Comparison of ENCODE assay signal across 28 cellular contexts in the genomic region with DNA sequence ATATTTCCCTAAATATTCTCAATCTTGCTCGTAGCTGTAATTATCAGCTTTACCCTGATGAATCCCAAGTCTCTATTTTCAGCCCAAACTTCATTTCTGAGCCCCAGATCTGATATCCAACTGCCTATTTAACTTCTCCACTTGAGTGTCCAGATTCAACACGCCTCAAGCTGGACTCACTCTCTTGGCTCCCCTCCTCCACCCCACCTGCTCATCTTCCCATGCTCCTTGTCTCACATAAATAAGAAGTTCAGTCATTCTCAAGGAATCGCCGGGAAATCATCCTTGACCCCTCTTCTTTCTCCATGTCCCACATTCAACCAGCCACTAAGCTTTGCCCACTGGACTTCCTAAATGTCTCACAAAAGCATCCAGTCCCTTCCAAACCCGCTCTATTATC.
DNase-seq lines count a peak whose midpoint lies in the region; ATAC-seq, FAIRE-seq and TF ChIP-seq lines count a peak whose summit lies in the region.
"Had no signal": no experiment of that assay in that cellular context is flagged by ENCODE, and none has a peak within 500 bp of the region (broad histone marks: within the 10 kb centered on the region; RNA-seq: fewer than 3 reads in every experiment).

No MANE protein-coding gene starts in this region.

- H2BK12ac ChIP-seq in H1 (ENCODE audit: low read depth, low read length) = no peak overlapping the region
- peak overlapping the region in 1 of 2 experiments; percentile 51 for H2BK12ac ChIP-seq in mesenchymal stem cell (ENCODE audit: low read length in 2 of 2)

- H3K4ac ChIP-seq in IMR-90 (ENCODE audit: low read depth, low read length) (peak overlapping the region; percentile 96), H1 (replicated peaks; ENCODE audit: insufficient read length, low read depth, low read length) (no peak overlapping the region), mesenchymal stem cell (ENCODE audit: low read depth in 1 of 2, low read length in 2 of 2) (peak overlapping the region in 1 of 2 experiments; percentile 51)

- no TSS peak for BruUV-seq in IMR-90 (replicated peaks; lab: Mats Ljungman, UMichigan)

- peak overlapping the region; percentile 66 to 88; a peak in 3 of 4 replicates for H4K8ac ChIP-seq in IMR-90 (ENCODE audit: low read depth in 2 of 2, low read length in 2 of 2)
- no peak overlapping the region for H4K8ac ChIP-seq in H1 (ENCODE audit: extremely low read depth, insufficient read depth, low read length)
- no peak overlapping the region for H4K8ac ChIP-seq in mesenchymal stem cell (ENCODE audit: low read length)

- peak overlapping the region; percentile 43 for H3K23ac ChIP-seq in IMR-90 (ENCODE audit: low read depth, low read length)
- H3K23ac ChIP-seq in H1 (ENCODE audit: insufficient read length) = no peak overlapping the region
- no peak overlapping the region for H3K23ac ChIP-seq in mesenchymal stem cell (ENCODE audit: low read length in 2 of 2)

- TF ChIP-seq CTCF in IMR-90 (conservative IDR thresholded peaks at IDR 0.05; ENCODE audit: low read depth, low read length) (no peak), H1 (IDR thresholded peaks at IDR 0.05; ENCODE audit: control extremely low read depth in 1 of 3, insufficient read depth in 1 of 3, low read depth in 1 of 3, low read length in 3 of 3) (no peak), sigmoid colon (IDR thresholded peaks at IDR 0.05) (no peak), spleen (IDR thresholded peaks at IDR 0.05 in 8 of 11, conservative IDR thresholded peaks at IDR 0.05 in 3 of 11) (no peak)

- 88% methylated on average over 5 of the region's 5 CpGs; no CpG with 5 or more reads in 1 of the 2 experiments for WGBS in IMR-90 (ENCODE audit: extremely low coverage in 2 of 2, insufficient read length in 1 of 2), 2 experiments
- WGBS in H1 (ENCODE audit: extremely low coverage in 1 of 2, insufficient coverage in 1 of 2, insufficient read length in 1 of 2, insufficient replicate concordance in 2 of 2, low coverage in 1 of 2, low lambda C conversion rate in 2 of 2, missing lambda C conversion rate in 1 of 2), 2 experiments = 87% methylated on average over 5 of the region's 5 CpGs; no CpG with 5 or more reads in 1 of the 2 experiments
- WGBS in mesenchymal stem cell = 86% methylated on average over 5 of the region's 5 CpGs
- WGBS in sigmoid colon, 2 donors = 84 to 89% methylated on average over 5 of the region's 5 CpGs
- WGBS in spleen, 5 donors = 75 to 88% (median 77%) methylated on average over 5 of the region's 5 CpGs

- intact Hi-C loops in IMR-90 (cut with micrococcal nuclease) = no loop called here
- intact Hi-C loops in sigmoid colon (cut with DNase I) = loop anchor here (1.0 to 10.0 kb wide), 2 partner anchors 74 to 573 kb away; no protein-coding TSS in a partner anchor
- intact Hi-C loops in spleen (cut with DNase I; ENCODE audit: low total_unique reads) = no loop called here

- no peak overlapping the region for H3K4me3 Mint-ChIP-seq in CD8-positive, alpha-beta memory T cell
- H3K4me3 Mint-ChIP-seq: activated CD8-positive, alpha-beta memory T cell treated with anti-CD3 and anti-CD28 coated beads, Interleukin-2, amount 10 ng/mL, durations not matched to agents 7 days and 5 days; activated naive CD8-positive, alpha-beta T cell treated with anti-CD3 and anti-CD28 coated beads, Interleukin-2, amount 10 ng/mL, durations not matched to agents 7 days and 5 days; CD4-positive, CD25-positive, alpha-beta regulatory T cell; naive thymus-derived CD4-positive, alpha-beta T cell; stimulated activated naive B cell treated with anti-CD40 and anti-IgM and Interleukin-4, amounts not matched to agents 10 μg/mL and 1 μg/mL and 100 μg/mL, for 72 hours; T-helper 17 cell had no signal

- TF ChIP-seq RAD21 in IMR-90 (IDR thresholded peaks at IDR 0.05; ENCODE audit: low read length) (no peak), H1 (IDR thresholded peaks at IDR 0.05 in 1 of 2, conservative IDR thresholded peaks at IDR 0.05 in 1 of 2; ENCODE audit: low read depth in 2 of 2, low read length in 2 of 2) (no peak)

- H2BK20ac ChIP-seq in IMR-90 (ENCODE audit: low read depth, low read length) (peak overlapping the region; percentile 99), H1 (ENCODE audit: low read length) (no peak overlapping the region)

- H2AFZ ChIP-seq in IMR-90 (replicated peaks; ENCODE audit: low read length, poor library complexity) (peak overlapping the region; percentile 88), H1 (ENCODE audit: low read length) (peak overlapping the region; percentile 91; the same call in 1 of the 2 replicates), mesenchymal stem cell (ENCODE audit: low read depth, low read length) (no peak overlapping the region)

- CTCF ChIA-PET in IMR-90 (lab: Yijun Ruan, JAX) (no interaction called here), H1 (lab: Charles Lee; ENCODE audit: partially characterized antibody) (interaction anchor here (0.7 to 1.5 kb wide), 7 partner anchors 9 to 82 kb away, joined by 3 to 5 read pairs (median 3); no protein-coding TSS in a partner anchor)
- CTCF ChIA-PET in CD8-positive, alpha-beta memory T cell (lab: Charles Lee) = no interaction called here

- DNase-seq in IMR-90 = no peak
- DNase-seq in H1 (ENCODE audit: low read depth in 1 of 2, low spot score in 2 of 2) = no peak
- DNase-seq in mesenchymal stem cell = no peak
- no peak for DNase-seq in sigmoid colon
- DNase-seq in CD8-positive, alpha-beta memory T cell = no peak
- no peak for DNase-seq in spleen
- DNase-seq: activated CD4-positive, alpha-beta T cell treated with anti-CD3 and anti-CD28 coated beads, Interleukin-2, amount 50 U/mL, for 4 hours; activated CD8-positive, alpha-beta memory T cell treated with anti-CD3 and anti-CD28 coated beads, Interleukin-2, amount 10 ng/mL, durations not matched to agents 7 days and 5 days; activated gamma-delta T cell treated with Interleukin-2 at 50 U/mL for 16 hours; activated naive CD8-positive, alpha-beta T cell treated with anti-CD3 and anti-CD28 coated beads, Interleukin-2, amount 10 ng/mL, durations not matched to agents 7 days and 5 days; activated T-cell treated with anti-CD3 and anti-CD28 coated beads, Interleukin-2, amount 50 U/mL, for 48 hours; CD4-positive, CD25-positive, alpha-beta regulatory T cell; DND-41; GF-D8; naive thymus-derived CD4-positive, alpha-beta T cell; NCI-H1092 treated with DMSO at 0.1 percent for 48 hours; NCI-H1694 treated with DMSO at 0.1 percent for 48 hours; NCI-H82; stimulated activated naive B cell treated with anti-CD40 and anti-IgM and Interleukin-4, amounts not matched to agents 10 μg/mL and 1 μg/mL and 100 μg/mL, for 72 hours; T-helper 17 cell had no signal

- peaks cover 17 to 22% (median 20%) of the 10 kb centered on the region in 3 donors for H3K4me1 Mint-ChIP-seq in CD8-positive, alpha-beta memory T cell

- H3K4me3 ChIP-seq in IMR-90 (ENCODE audit: insufficient read depth, low read depth, low read length) (no peak overlapping the region), H1 (ENCODE audit: extremely low read depth in 1 of 4, insufficient read depth in 2 of 4, low read depth in 3 of 4, low read length in 4 of 4) (no peak overlapping the region), mesenchymal stem cell (ENCODE audit: insufficient read depth in 1 of 2, low read depth in 1 of 2, low read length in 2 of 2) (no peak overlapping the region), sigmoid colon (peak overlapping the region in 1 of 4 donors; percentile 42), spleen (no peak overlapping the region)
- H3K4me3 ChIP-seq in CD8-positive, alpha-beta memory T cell (ENCODE audit: low read length) = no peak overlapping the region
- H3K4me3 ChIP-seq: A549, dorsolateral prefrontal cortex had no signal

- peak overlapping the region; percentile 41; the same call in 1 of the 2 replicates for H3K9ac ChIP-seq in IMR-90 (ENCODE audit: low read depth, low read length)
- no peak overlapping the region for H3K9ac ChIP-seq in H1 (replicated peaks in 1 of 4; ENCODE audit: extremely low read depth in 1 of 4, low read depth in 3 of 4, low read length in 3 of 4)
- H3K9ac ChIP-seq in mesenchymal stem cell (ENCODE audit: low read length) = no peak overlapping the region

- H3K36me3 Mint-ChIP-seq in CD8-positive, alpha-beta memory T cell = no peaks in the 10 kb centered on the region
- H3K36me3 Mint-ChIP-seq: activated CD8-positive, alpha-beta memory T cell treated with anti-CD3 and anti-CD28 coated beads, Interleukin-2, amount 10 ng/mL, durations not matched to agents 7 days and 5 days; activated naive CD8-positive, alpha-beta T cell treated with anti-CD3 and anti-CD28 coated beads, Interleukin-2, amount 10 ng/mL, durations not matched to agents 7 days and 5 days; CD4-positive, CD25-positive, alpha-beta regulatory T cell had no signal

- peak overlapping the region; percentile 98 for H2BK15ac ChIP-seq in IMR-90 (ENCODE audit: low read depth, low read length)
- no peak overlapping the region for H2BK15ac ChIP-seq in H1 (ENCODE audit: low read length)
- no peak overlapping the region for H2BK15ac ChIP-seq in mesenchymal stem cell (ENCODE audit: low read depth, poor library complexity, severe bottlenecking)

- H4K91ac ChIP-seq in IMR-90 (ENCODE audit: insufficient read depth, low read depth, low read length) = peak overlapping the region; percentile 96
- no peak overlapping the region for H4K91ac ChIP-seq in H1 (replicated peaks; ENCODE audit: insufficient read length, low read length)
- no peak overlapping the region for H4K91ac ChIP-seq in mesenchymal stem cell (ENCODE audit: low read length)

- H3K27ac Mint-ChIP-seq in CD8-positive, alpha-beta memory T cell = no peak overlapping the region
- H3K27ac Mint-ChIP-seq: activated CD8-positive, alpha-beta memory T cell treated with anti-CD3 and anti-CD28 coated beads, Interleukin-2, amount 10 ng/mL, durations not matched to agents 7 days and 5 days; activated naive CD8-positive, alpha-beta T cell treated with anti-CD3 and anti-CD28 coated beads, Interleukin-2, amount 10 ng/mL, durations not matched to agents 7 days and 5 days; CD4-positive, CD25-positive, alpha-beta regulatory T cell; naive thymus-derived CD4-positive, alpha-beta T cell; stimulated activated naive B cell treated with anti-CD40 and anti-IgM and Interleukin-4, amounts not matched to agents 10 μg/mL and 1 μg/mL and 100 μg/mL, for 72 hours; T-helper 17 cell had no signal

- H3K14ac ChIP-seq in IMR-90 (replicated peaks; ENCODE audit: low read depth, low read length) = peak overlapping the region; percentile 89
- H3K14ac ChIP-seq in H1 (ENCODE audit: insufficient read length) = no peak overlapping the region
- H3K14ac ChIP-seq in mesenchymal stem cell (ENCODE audit: low read length in 2 of 2) = no peak overlapping the region

- TF ChIP-seq POLR2A in IMR-90 (IDR thresholded peaks at IDR 0.05; ENCODE audit: low read depth, low read length) (no peak), H1 (IDR thresholded peaks at IDR 0.05; ENCODE audit: control extremely low read depth in 1 of 2, low read depth in 2 of 2, low read length in 2 of 2) (no peak), sigmoid colon (IDR thresholded peaks at IDR 0.05) (no peak), spleen (IDR thresholded peaks at IDR 0.05) (no peak)

- peaks cover 0 to 6% of the 10 kb centered on the region in 2 experiments; a peak in 1 of 4 replicates for H3K79me1 ChIP-seq in IMR-90 (ENCODE audit: low read depth in 1 of 2, low read length in 2 of 2)
- no peaks in the 10 kb centered on the region for H3K79me1 ChIP-seq in H1 (ENCODE audit: low read depth, low read length)
- no peaks in the 10 kb centered on the region for H3K79me1 ChIP-seq in mesenchymal stem cell (replicated peaks; ENCODE audit: low read length, poor library complexity, severe bottlenecking)

- FAIRE-seq in H1 (lab: Jason Lieb, UNC) = no peak
- FAIRE-seq: A549, D721Med had no signal

- dilution Hi-C loops in IMR-90 (cut with HindIII; ENCODE audit: low sequenced_read_pairs, unreplicated experiment) = no loop called here

- in situ Hi-C loops in IMR-90 (cut with MboI; ENCODE audit: low sequenced_read_pairs) = no loop called here

- H3K27ac ChIP-seq in IMR-90 (ENCODE audit: insufficient read depth, low read length) (peak overlapping the region; percentile 38), H1 (ENCODE audit: low read depth, low read length) (no peak overlapping the region), mesenchymal stem cell (ENCODE audit: low read length, poor library complexity, severe bottlenecking) (no peak overlapping the region), sigmoid colon (peak overlapping the region; percentile 78 to 90 (median 86)), spleen (no peak overlapping the region)
- no peak overlapping the region for H3K27ac ChIP-seq in CD8-positive, alpha-beta memory T cell (ENCODE audit: low read depth, low read length)
- H3K27ac ChIP-seq: A549, RWPE1 had no signal

- H3K18ac ChIP-seq in IMR-90 (ENCODE audit: low read depth, low read length) = peak overlapping the region; percentile 6
- H3K18ac ChIP-seq in H1 (ENCODE audit: extremely low read depth, low read length) = no peak overlapping the region
- H3K18ac ChIP-seq in mesenchymal stem cell (ENCODE audit: low read depth in 1 of 2, low read length in 2 of 2) = peak overlapping the region; percentile 2 to 34

- peak overlapping the region; percentile 36; the same call in 1 of the 2 replicates for H3K56ac ChIP-seq in IMR-90 (ENCODE audit: extremely low read depth, insufficient read depth, low read length)
- H3K56ac ChIP-seq in H1 (replicated peaks; ENCODE audit: insufficient read length, low read depth, low read length) = no peak overlapping the region

- H4K5ac ChIP-seq in IMR-90 (ENCODE audit: low read depth, low read length) (no peak overlapping the region; the same call in 1 of the 2 replicates), H1 (ENCODE audit: insufficient read length, low read depth, low read length) (no peak overlapping the region)

- H2BK5ac ChIP-seq in IMR-90 (ENCODE audit: low read depth, low read length, poor library complexity, severe bottlenecking) (peak overlapping the region; percentile 90), H1 (ENCODE audit: low read depth, low read length) (no peak overlapping the region), mesenchymal stem cell (ENCODE audit: low read depth, low read length, poor library complexity, severe bottlenecking) (no peak overlapping the region)

- peaks cover 18% of the 10 kb centered on the region for H3K4me1 ChIP-seq in IMR-90 (ENCODE audit: control insufficient read depth, insufficient read depth, low read length)
- H3K4me1 ChIP-seq in H1 (replicated peaks in 1 of 4; ENCODE audit: control insufficient read depth in 3 of 4, insufficient read depth in 4 of 4, low read length in 3 of 4) = peaks cover 0 to 4% (median 2%) of the 10 kb centered on the region in 4 experiments; a peak in 4 of 7 replicates
- H3K4me1 ChIP-seq in mesenchymal stem cell (ENCODE audit: control insufficient read depth, insufficient read depth, low read depth, low read length) = peaks cover 13% of the 10 kb centered on the region
- peaks cover 0 to 31% (median 16%) of the 10 kb centered on the region in 4 donors for H3K4me1 ChIP-seq in sigmoid colon
- no peaks in the 10 kb centered on the region for H3K4me1 ChIP-seq in CD8-positive, alpha-beta memory T cell (ENCODE audit: insufficient read depth, low read length)
- H3K4me1 ChIP-seq in spleen = no peaks in the 10 kb centered on the region
- H3K4me1 ChIP-seq: A549 had no signal

- H3K23me2 ChIP-seq in H1 (ENCODE audit: low read depth, low read length) = no peaks in the 10 kb centered on the region

- H3K9me3 Mint-ChIP-seq in CD8-positive, alpha-beta memory T cell = peaks cover 3 to 9% (median 4%) of the 10 kb centered on the region in 5 donors

- POLR2A ChIA-PET in IMR-90 (lab: Charles Lee; ENCODE audit: unreplicated experiment) = interaction anchor here (0.8 kb wide), 1 partner anchor 1331 kb away, joined by 3 read pairs; no protein-coding TSS in a partner anchor
- POLR2A ChIA-PET in H1 (lab: Charles Lee; ENCODE audit: partially characterized antibody) = no interaction called here
- POLR2A ChIA-PET in CD8-positive, alpha-beta memory T cell (lab: Charles Lee) = no interaction called here

- H3K9me1 ChIP-seq in IMR-90 (ENCODE audit: insufficient read depth, low read length) = peaks cover 20% of the 10 kb centered on the region

- H2AK5ac ChIP-seq in IMR-90 (ENCODE audit: low read depth, low read length) = peak overlapping the region; percentile 89
- H2AK5ac ChIP-seq in H1 (ENCODE audit: low read depth, low read length) = no peak overlapping the region
- no peak overlapping the region for H2AK5ac ChIP-seq in mesenchymal stem cell (ENCODE audit: low read length, severe bottlenecking)

- ATAC-seq in IMR-90 (ENCODE audit: low read depth) = no peak
- ATAC-seq in GM18868 (IDR thresholded peaks at IDR 0.05; ENCODE audit: unreplicated experiment) = no peak
- no peak for ATAC-seq in HG03469 (IDR thresholded peaks at IDR 0.05; ENCODE audit: unreplicated experiment)
- ATAC-seq: A549; activated CD4-positive, CD25-positive, alpha-beta regulatory T cell treated with anti-CD3 and anti-CD28 coated beads, Interleukin-2, amount 50 U/mL, for 24 hours; activated CD8-positive, alpha-beta memory T cell treated with anti-CD3 and anti-CD28 coated beads, Interleukin-2, amount 10 ng/mL, durations not matched to agents 7 days and 5 days; left lobe of liver; naive thymus-derived CD4-positive, alpha-beta T cell; stimulated activated naive B cell treated with anti-CD40 and anti-IgM and Interleukin-4, amounts not matched to agents 10 μg/mL and 1 μg/mL and 100 μg/mL, for 72 hours; T-helper 17 cell had no signal

- H3K9me3 ChIP-seq in IMR-90 (ENCODE audit: control insufficient read depth, insufficient read depth, low read length) (peaks cover 2% of the 10 kb centered on the region), H1 (ENCODE audit: insufficient read depth in 2 of 2, low read depth in 1 of 2, low read length in 1 of 2) (peaks cover 5% of the 10 kb centered on the region in 2 experiments; a peak in 1 of 4 replicates), mesenchymal stem cell (ENCODE audit: control insufficient read depth, low read length) (peaks cover 6% of the 10 kb centered on the region), sigmoid colon (peaks cover 0 to 2% (median 0%) of the 10 kb centered on the region in 4 donors), spleen (peaks cover 0 to 14% (median 7%) of the 10 kb centered on the region in 8 donors)
- no peaks in the 10 kb centered on the region for H3K9me3 ChIP-seq in CD8-positive, alpha-beta memory T cell (ENCODE audit: low read length)

- H3K27me3 ChIP-seq in IMR-90 (ENCODE audit: control insufficient read depth, insufficient read depth, low read length) (no peaks in the 10 kb centered on the region), H1 (replicated peaks in 1 of 4; ENCODE audit: control insufficient read depth in 3 of 4, extremely low read depth in 1 of 4, insufficient read depth in 3 of 4, low read length in 3 of 4) (no peaks in the 10 kb centered on the region), mesenchymal stem cell (ENCODE audit: control insufficient read depth in 1 of 2, insufficient read depth in 1 of 2, low read length in 2 of 2) (no peaks in the 10 kb centered on the region), sigmoid colon (no peaks in the 10 kb centered on the region), spleen (replicated peaks in 1 of 7) (peaks cover 0 to 37% (median 0%) of the 10 kb centered on the region in 7 donors)
- H3K27me3 ChIP-seq in CD8-positive, alpha-beta memory T cell (ENCODE audit: insufficient read depth, low read length, poor library complexity, severe bottlenecking) = no peaks in the 10 kb centered on the region

- H4K20me1 ChIP-seq in IMR-90 (ENCODE audit: insufficient read depth, low read length) (no peaks in the 10 kb centered on the region), H1 (replicated peaks in 1 of 2; ENCODE audit: control insufficient read depth in 1 of 2, insufficient read depth in 2 of 2, low read length in 2 of 2) (no peaks in the 10 kb centered on the region)

- H3K4me2 ChIP-seq in IMR-90 (ENCODE audit: low read depth, low read length) (no peak overlapping the region), H1 (ENCODE audit: insufficient read depth in 1 of 2, low read depth in 2 of 2, low read length in 2 of 2) (peak overlapping the region in 1 of 2 experiments; percentile 22; a peak in 1 of 4 replicates), mesenchymal stem cell (ENCODE audit: low read length, poor library complexity, severe bottlenecking) (no peak overlapping the region)
- H3K4me2 ChIP-seq: A549 had no signal

- H2AK9ac ChIP-seq in IMR-90 (replicated peaks; ENCODE audit: low read depth, low read length, poor library complexity) = no peak overlapping the region

- TF ChIP-seq EP300 in H1 (IDR thresholded peaks at IDR 0.05; ENCODE audit: borderline replicate concordance in 1 of 2, low read depth in 2 of 2, low read length in 2 of 2) = no peak
- TF ChIP-seq EP300 in sigmoid colon (IDR thresholded peaks at IDR 0.05) = no peak

- no peaks in the 10 kb centered on the region for H3K79me2 ChIP-seq in H1 (ENCODE audit: control insufficient read depth in 1 of 2, insufficient read depth in 2 of 2, low read length in 2 of 2)

- H2BK120ac ChIP-seq in IMR-90 (ENCODE audit: low read depth, low read length) (peak overlapping the region; percentile 98), H1 (replicated peaks; ENCODE audit: low read depth, low read length) (no peak overlapping the region), mesenchymal stem cell (ENCODE audit: low read depth, low read length) (no peak overlapping the region)

- H3K36me3 ChIP-seq in IMR-90 (ENCODE audit: control insufficient read depth, insufficient read depth, low read length) = no peaks in the 10 kb centered on the region
- no peaks in the 10 kb centered on the region for H3K36me3 ChIP-seq in H1 (ENCODE audit: control insufficient read depth in 2 of 4, insufficient read depth in 4 of 4, low read length in 3 of 4)
- H3K36me3 ChIP-seq in mesenchymal stem cell (ENCODE audit: control insufficient read depth in 1 of 2, insufficient read depth in 2 of 2, low read depth in 1 of 2, low read length in 2 of 2) = peaks cover 0 to 6% of the 10 kb centered on the region in 2 experiments
- no peaks in the 10 kb centered on the region for H3K36me3 ChIP-seq in sigmoid colon
- H3K36me3 ChIP-seq in CD8-positive, alpha-beta memory T cell (ENCODE audit: insufficient read depth, low read length) = no peaks in the 10 kb centered on the region
- H3K36me3 ChIP-seq in spleen = no peaks in the 10 kb centered on the region

- peaks cover 5 to 25% of the 10 kb centered on the region in 2 donors for H3K27me3 Mint-ChIP-seq in CD8-positive, alpha-beta memory T cell

Comparison
In these comparisons a context has a peak if more than half of its experiments do, and no peak if none do; other contexts are left out.
1. H3K27ac ChIP-seq: peak in IMR-90 (single experiment) and sigmoid colon (4 of 4); none in H1 (single experiment), mesenchymal stem cell (single experiment), CD8-positive, alpha-beta memory T cell (single experiment) and spleen (0 of 8).
2. H4K8ac ChIP-seq: peak in IMR-90 (2 of 2); none in H1 (single experiment) and mesenchymal stem cell (single experiment).